ENCODE assay signal across 22 cellular contexts in the genomic region with DNA sequence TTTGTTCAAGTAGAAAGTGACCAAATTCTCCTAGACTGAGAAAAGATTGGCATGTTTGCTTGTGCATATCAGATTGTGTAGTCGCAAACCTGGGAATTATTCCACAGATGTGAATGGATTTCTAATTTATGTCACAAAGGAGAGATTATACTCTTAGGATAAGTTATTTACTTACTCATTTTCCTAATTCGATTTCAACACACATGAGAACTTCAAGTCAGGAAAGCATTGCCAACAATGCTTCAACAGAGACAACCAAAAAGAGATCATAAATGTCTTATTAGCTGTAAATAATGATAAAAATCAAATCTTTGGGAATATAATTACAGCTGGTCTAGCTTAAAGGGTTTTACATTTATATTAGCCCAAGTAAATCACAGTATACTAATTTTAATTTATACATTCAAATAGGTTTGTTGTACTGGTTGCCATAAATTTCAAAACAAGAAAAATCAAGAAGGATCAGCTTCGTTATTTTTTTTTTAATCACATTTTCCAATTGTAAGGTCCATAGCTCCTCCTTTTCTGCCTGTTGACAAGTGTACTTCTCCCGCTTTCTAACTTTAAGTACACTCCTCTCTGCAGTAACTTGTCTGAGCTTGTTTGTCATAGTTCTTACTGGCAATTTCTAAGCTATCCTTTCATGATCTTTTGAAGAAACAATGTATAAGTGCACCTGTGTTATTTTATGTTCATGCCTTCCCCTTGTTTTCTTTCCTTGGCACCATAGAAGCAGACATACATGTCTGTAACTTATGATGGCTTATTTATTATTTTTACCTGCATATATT.
A peak's percentile ranks its signal among the peaks of the same experiment; 100 is the strongest.
DNase-seq lines count a peak whose midpoint lies in the region; ATAC-seq and TF ChIP-seq lines count a peak whose summit lies in the region.
"Had no signal": no experiment of that assay in that cellular context is flagged by ENCODE, and none has a peak within 500 bp of the region (broad histone marks: within the 10 kb centered on the region; RNA-seq: fewer than 3 reads in every experiment).

No MANE protein-coding gene starts in this region.

- H3K27me3 ChIP-seq in SK-N-SH (ENCODE audit: insufficient read depth), result no peaks in the 10 kb centered on the region
- H3K27me3 ChIP-seq: BE2C had no signal

- POLR2A ChIA-PET in SK-N-SH (lab: Yijun Ruan, JAX), result no interaction called here

- no peaks in the 10 kb centered on the region for H3K79me2 ChIP-seq in SK-N-SH (ENCODE audit: insufficient read depth)

- no peak overlapping the region for H3K4me3 ChIP-seq in SK-N-SH (ENCODE audit: low read depth in 2 of 2, low read length in 1 of 2)
- H3K4me3 ChIP-seq in epithelial cell of esophagus (ENCODE audit: low read length), result no peak overlapping the region
- H3K4me3 ChIP-seq: SK-N-MC had no signal

- no peaks in the 10 kb centered on the region for H3F3A ChIP-seq in SK-N-SH (replicated peaks; ENCODE audit: insufficient read depth)

- no peak for TF ChIP-seq EP300 in SK-N-SH (IDR thresholded peaks at IDR 0.05; ENCODE audit: borderline replicate concordance in 1 of 2, low read depth in 1 of 2, low read length in 1 of 2)

- ATAC-seq in SK-N-SH treated with all-trans-retinoic acid at 6 μM for 48 hours, result no peak
- ATAC-seq: Panc1 had no signal

- CTCF ChIA-PET in SK-N-SH (lab: Yijun Ruan, JAX), result no interaction called here

- no peaks in the 10 kb centered on the region for H3K36me3 Mint-ChIP-seq in nephron progenitor cell (ENCODE audit: low read depth)
- H3K36me3 Mint-ChIP-seq: CD14-positive monocyte; CD8-positive, alpha-beta memory T cell had no signal

- TF ChIP-seq CTCF in SK-N-SH (IDR thresholded peaks at IDR 0.05), result no peak
- TF ChIP-seq CTCF in epithelial cell of esophagus (IDR thresholded peaks at IDR 0.05; ENCODE audit: insufficient read depth, low read depth, low read length, missing control alignments), result no peak
- TF ChIP-seq CTCF in nephron progenitor cell (IDR thresholded peaks at IDR 0.05), result no peak

- H3K4me1 ChIP-seq in SK-N-SH (ENCODE audit: control insufficient read depth in 1 of 2, insufficient read depth in 2 of 2, low read depth in 1 of 2, low read length in 1 of 2), result no peaks in the 10 kb centered on the region; a peak in 1 of 4 replicates

- TF ChIP-seq RAD21 in SK-N-SH (IDR thresholded peaks at IDR 0.05; ENCODE audit: low read length), result no peak

- H3K9me3 Mint-ChIP-seq in nephron progenitor cell, result no peaks in the 10 kb centered on the region

- DNase-seq in SK-N-SH (no peak), NCI-H1105 treated with DMSO at 0.1 percent for 48 hours (lab: John Stamatoyannopoulos, UW) (peak; percentile 70), epithelial cell of esophagus (ENCODE audit: low read depth) (peak; percentile 63), nephron progenitor cell (no peak), EL (no peak), AG08395 (ENCODE audit: low spot score) (no peak)
- DNase-seq: BE2C; CD8-positive, alpha-beta memory T cell; DMS 273 treated with DMSO at 0.1 percent for 48 hours; DND-41; NCI-H1092; NCI-H1436 treated with DMSO at 0.1 percent for 48 hours; NCI-H2029; NCI-H2227 treated with DMSO at 0.1 percent for 48 hours; NCI-H524; NCI-H748 treated with DMSO at 0.1 percent for 48 hours; SIG-M5; T-helper 2 cell had no signal

- no peak overlapping the region for H3K4me3 Mint-ChIP-seq in nephron progenitor cell
- H3K4me3 Mint-ChIP-seq: CD14-positive monocyte; CD8-positive, alpha-beta memory T cell had no signal

- WGBS in SK-N-SH (ENCODE audit: low lambda C conversion rate), result 64% methylated on average over 4 of the region's 4 CpGs

- H3K9ac ChIP-seq in SK-N-SH, result no peak overlapping the region

- no peak overlapping the region for H3K4me2 ChIP-seq in SK-N-SH

- H3K9me3 ChIP-seq in SK-N-SH, result no peaks in the 10 kb centered on the region
- H3K9me3 ChIP-seq: BE2C had no signal

- H2AFZ ChIP-seq in SK-N-SH (ENCODE audit: low read depth), result no peak overlapping the region

- H3K27me3 Mint-ChIP-seq in nephron progenitor cell (ENCODE audit: low read depth, poor library complexity), result no peaks in the 10 kb centered on the region
- H3K27me3 Mint-ChIP-seq: CD8-positive, alpha-beta memory T cell had no signal

- H4K20me1 ChIP-seq in SK-N-SH (ENCODE audit: insufficient read depth), result no peaks in the 10 kb centered on the region

- no peaks in the 10 kb centered on the region for H3K36me3 ChIP-seq in SK-N-SH (replicated peaks in 1 of 2; ENCODE audit: control insufficient read depth in 1 of 2, insufficient read depth in 2 of 2, low read length in 1 of 2)
- H3K36me3 ChIP-seq: BE2C had no signal

- no peak overlapping the region for H3K27ac ChIP-seq in SK-N-SH (ENCODE audit: low read depth in 2 of 2, low read length in 1 of 2)
- H3K27ac ChIP-seq: SK-N-MC had no signal

- peaks cover 4% of the 10 kb centered on the region for H3K4me1 Mint-ChIP-seq in nephron progenitor cell
- H3K4me1 Mint-ChIP-seq: CD14-positive monocyte; CD8-positive, alpha-beta memory T cell had no signal

- no peaks in the 10 kb centered on the region for H3K9me2 ChIP-seq in SK-N-SH

- peak overlapping the region; percentile 40 for H3K27ac Mint-ChIP-seq in nephron progenitor cell
- H3K27ac Mint-ChIP-seq: CD14-positive monocyte; CD8-positive, alpha-beta memory T cell had no signal

TF ChIP-seq in SK-N-SH treated with all-trans-retinoic acid at 6 μM for 48 hours, 23 proteins besides CTCF, POLR2A, EP300 and RAD21:
- TF ChIP-seq ISL1 (CRISPR knock-in tag; IDR thresholded peaks at IDR 0.05) (peak; percentile 73), BACH2 (CRISPR knock-in tag; IDR thresholded peaks at IDR 0.05; ENCODE audit: borderline replicate concordance) (no peak), TCF4 (CRISPR knock-in tag; IDR thresholded peaks at IDR 0.05; ENCODE audit: borderline replicate concordance) (no peak), TSHZ2 (CRISPR knock-in tag; IDR thresholded peaks at IDR 0.05) (no peak), ZC3H10 (CRISPR knock-in tag; IDR thresholded peaks at IDR 0.05) (peak; percentile 83; the same call in 1 of the 2 replicates)

TF ChIP-seq in SK-N-SH, 30 proteins besides CTCF, POLR2A, EP300 and RAD21 (continues in another document):
- TF ChIP-seq TCF12 (IDR thresholded peaks at IDR 0.05) (no peak), FOXM1 (IDR thresholded peaks at IDR 0.05; ENCODE audit: low read depth) (no peak), GATA2 (CRISPR knock-in tag; IDR thresholded peaks at IDR 0.05) (no peak), TEAD4 (IDR thresholded peaks at IDR 0.05; ENCODE audit: borderline replicate concordance, insufficient read depth) (no peak), GABPA (IDR thresholded peaks at IDR 0.05; ENCODE audit: low read depth) (no peak), ELF1 (IDR thresholded peaks at IDR 0.05) (no peak), RXRA (IDR thresholded peaks at IDR 0.05; ENCODE audit: borderline replicate concordance, low read depth) (no peak), ZBTB33 (IDR thresholded peaks at IDR 0.05; ENCODE audit: borderline replicate concordance, low read depth) (no peak), NFIC (IDR thresholded peaks at IDR 0.05; ENCODE audit: borderline replicate concordance) (no peak), RCOR1 (IDR thresholded peaks at IDR 0.05; ENCODE audit: low read length) (no peak), FOXJ3 (CRISPR knock-in tag; IDR thresholded peaks at IDR 0.05) (no peak), MEF2A (IDR thresholded peaks at IDR 0.05; ENCODE audit: borderline replicate concordance, low read depth) (no peak), MXI1 (IDR thresholded peaks at IDR 0.05; ENCODE audit: low read depth, low read length) (no peak), FOSL2 (IDR thresholded peaks at IDR 0.05; ENCODE audit: borderline replicate concordance, low read depth) (no peak), RFX5 (IDR thresholded peaks at IDR 0.05; ENCODE audit: low read length) (no peak), TAF1 (IDR thresholded peaks at IDR 0.05; ENCODE audit: borderline replicate concordance, low read depth, low read length) (no peak)
- TF ChIP-seq, protein P1, sequence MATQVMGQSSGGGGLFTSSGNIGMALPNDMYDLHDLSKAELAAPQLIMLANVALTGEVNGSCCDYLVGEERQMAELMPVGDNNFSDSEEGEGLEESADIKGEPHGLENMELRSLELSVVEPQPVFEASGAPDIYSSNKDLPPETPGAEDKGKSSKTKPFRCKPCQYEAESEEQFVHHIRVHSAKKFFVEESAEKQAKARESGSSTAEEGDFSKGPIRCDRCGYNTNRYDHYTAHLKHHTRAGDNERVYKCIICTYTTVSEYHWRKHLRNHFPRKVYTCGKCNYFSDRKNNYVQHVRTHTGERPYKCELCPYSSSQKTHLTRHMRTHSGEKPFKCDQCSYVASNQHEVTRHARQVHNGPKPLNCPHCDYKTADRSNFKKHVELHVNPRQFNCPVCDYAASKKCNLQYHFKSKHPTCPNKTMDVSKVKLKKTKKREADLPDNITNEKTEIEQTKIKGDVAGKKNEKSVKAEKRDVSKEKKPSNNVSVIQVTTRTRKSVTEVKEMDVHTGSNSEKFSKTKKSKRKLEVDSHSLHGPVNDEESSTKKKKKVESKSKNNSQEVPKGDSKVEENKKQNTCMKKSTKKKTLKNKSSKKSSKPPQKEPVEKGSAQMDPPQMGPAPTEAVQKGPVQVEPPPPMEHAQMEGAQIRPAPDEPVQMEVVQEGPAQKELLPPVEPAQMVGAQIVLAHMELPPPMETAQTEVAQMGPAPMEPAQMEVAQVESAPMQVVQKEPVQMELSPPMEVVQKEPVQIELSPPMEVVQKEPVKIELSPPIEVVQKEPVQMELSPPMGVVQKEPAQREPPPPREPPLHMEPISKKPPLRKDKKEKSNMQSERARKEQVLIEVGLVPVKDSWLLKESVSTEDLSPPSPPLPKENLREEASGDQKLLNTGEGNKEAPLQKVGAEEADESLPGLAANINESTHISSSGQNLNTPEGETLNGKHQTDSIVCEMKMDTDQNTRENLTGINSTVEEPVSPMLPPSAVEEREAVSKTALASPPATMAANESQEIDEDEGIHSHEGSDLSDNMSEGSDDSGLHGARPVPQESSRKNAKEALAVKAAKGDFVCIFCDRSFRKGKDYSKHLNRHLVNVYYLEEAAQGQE (IDR thresholded peaks at IDR 0.05; ENCODE audit: low read depth, low read length), result no peak

Comparison
In these comparisons a context has a peak if more than half of its experiments do, and no peak if none do; other contexts are left out.
1. DNase-seq: peak in NCI-H1105 treated with DMSO at 0.1 percent for 48 hours (single experiment) and epithelial cell of esophagus (single experiment); none in SK-N-SH (single experiment), nephron progenitor cell (single experiment), EL (single experiment) and AG08395 (single experiment).